In genomic region chr5:151068571-151069197, GRCh38 we compare ENCODE assay signal across 8 cellular contexts. TPM values are rescaled to one million over a fixed set of nuclear protein-coding genes. Genes with fewer than 3 reads are reported as not detected.
DNase-seq lines count a peak whose midpoint lies in the region; ATAC-seq and TF ChIP-seq lines count a peak whose summit lies in the region.

No MANE protein-coding gene starts in this region.

- H3K4me2 ChIP-seq in skeletal muscle satellite cell (ENCODE audit: low read length): peak overlapping the region; percentile 14

- H3K4me3 Mint-ChIP-seq in CD8-positive, alpha-beta T cell: peak overlapping the region; percentile 11

- H3K27ac ChIP-seq in CD8-positive, alpha-beta T cell (ENCODE audit: low read depth, low read length): no peak overlapping the region

- POLR2A ChIA-PET in CD8-positive, alpha-beta T cell (lab: Charles Lee): no interaction called here

- H3K9ac ChIP-seq in skeletal muscle satellite cell (ENCODE audit: low read depth, low read length): no peak overlapping the region

- H3K27me3 ChIP-seq in CD8-positive, alpha-beta T cell (ENCODE audit: insufficient read depth, low read length): no peaks in the 10 kb centered on the region
- no peaks in the 10 kb centered on the region for H3K27me3 ChIP-seq in skeletal muscle satellite cell (ENCODE audit: control insufficient read depth, insufficient read depth, low read length)

- in situ Hi-C loops in astrocyte of the spinal cord (cut with HindIII; ENCODE audit: low sequenced_read_pairs): no loop called here

- peaks cover 29% of the 10 kb centered on the region for H3K4me1 ChIP-seq in CD8-positive, alpha-beta T cell (ENCODE audit: insufficient read depth, low read length)
- H3K4me1 ChIP-seq in skeletal muscle satellite cell (ENCODE audit: control insufficient read depth, insufficient read depth, low read length): peaks cover 73% of the 10 kb centered on the region

- DNase-seq in CD8-positive, alpha-beta T cell: peak in 1 of 7 experiments; percentile 28
- DNase-seq in astrocyte of the spinal cord (ENCODE audit: low read depth, low spot score) (peak; percentile 39), HT-29 (ENCODE audit: low spot score) (no peak), cortex of kidney (lab: John Stamatoyannopoulos, UW) (no peak), Ammon's horn (ENCODE audit: low spot score) (no peak)

- peak; percentile 54 for ATAC-seq in CD8-positive, alpha-beta T cell
- ATAC-seq in GM19324 (IDR thresholded peaks at IDR 0.05; ENCODE audit: low FRiP score, unreplicated experiment) (peak; percentile 38), HG03354 (IDR thresholded peaks at IDR 0.05; ENCODE audit: poor library complexity, severe bottlenecking, unreplicated experiment) (peak; percentile 81)

- H3K27ac Mint-ChIP-seq in CD8-positive, alpha-beta T cell: peak overlapping the region; percentile 76

- TF ChIP-seq CTCF in CD8-positive, alpha-beta T cell (IDR thresholded peaks at IDR 0.05): no peak
- no peak for TF ChIP-seq CTCF in astrocyte of the spinal cord (IDR thresholded peaks at IDR 0.05; ENCODE audit: low read depth, low read length)

- no peaks in the 10 kb centered on the region for H3K27me3 Mint-ChIP-seq in CD8-positive, alpha-beta T cell (ENCODE audit: low read depth)

- peaks cover 76% of the 10 kb centered on the region for H3K36me3 Mint-ChIP-seq in CD8-positive, alpha-beta T cell

- peaks cover 10% of the 10 kb centered on the region for H3K36me3 ChIP-seq in CD8-positive, alpha-beta T cell (ENCODE audit: insufficient read depth, low read length)
- peaks cover 19% of the 10 kb centered on the region for H3K36me3 ChIP-seq in skeletal muscle satellite cell (ENCODE audit: insufficient read depth, low read length)

- H3K9me3 ChIP-seq in CD8-positive, alpha-beta T cell (ENCODE audit: low read length): no peaks in the 10 kb centered on the region
- H3K9me3 ChIP-seq in skeletal muscle satellite cell (replicated peaks; ENCODE audit: low read length): no peaks in the 10 kb centered on the region

- CTCF ChIA-PET in CD8-positive, alpha-beta T cell (lab: Charles Lee): interaction anchor here (1.0 to 2.1 kb wide), 3 partner anchors 11 to 47 kb away, joined by 3 to 11 read pairs (median 9); no protein-coding TSS in a partner anchor

- H3K4me1 Mint-ChIP-seq in CD8-positive, alpha-beta T cell (ENCODE audit: low read depth): peaks cover 73% of the 10 kb centered on the region

- no peaks in the 10 kb centered on the region for H3K9me3 Mint-ChIP-seq in CD8-positive, alpha-beta T cell

- intact Hi-C loops in CD8-positive, alpha-beta T cell (cut with DNase I, micrococcal nuclease): no loop called here

- no peak overlapping the region for H3K4me3 ChIP-seq in CD8-positive, alpha-beta T cell (ENCODE audit: low read depth, low read length)
- H3K4me3 ChIP-seq in astrocyte of the spinal cord (ENCODE audit: low read depth, low read length) (no peak overlapping the region), skeletal muscle satellite cell (ENCODE audit: low read length) (no peak overlapping the region)

RNA-seq across cellular contexts. Expression of gene TNIP1, which starts 12.2 kb away (rescaled TPM):
- 100 to 1,000 TPM; 133 to 134 TPM for total RNA-seq in CD8-positive, alpha-beta T cell
- 61.3 and 64.7 TPM in 2 replicates for total RNA-seq in skeletal muscle satellite cell (2012; rRNA removed)
- 97.5 and 103 TPM in 2 replicates for total RNA-seq in HT-29 (2014; rRNA removed; shearing (Covaris generic))

RNA-seq across cellular contexts. Expression of gene GPX3, which starts 48.3 kb away (rescaled TPM):
- total RNA-seq in CD8-positive, alpha-beta T cell: not detected
- 4.3 and 15.7 TPM in 2 replicates for total RNA-seq in skeletal muscle satellite cell (2012; rRNA removed)
- 35.0 and 36.4 TPM in 2 replicates for total RNA-seq in HT-29 (2014; rRNA removed; shearing (Covaris generic))

Comparison
In these comparisons a context has a peak if more than half of its experiments do, and no peak if none do; other contexts are left out.
1. RNA of gene GPX3, which starts 48.3 kb away (total RNA-seq): 35.0 to 36.4 TPM in HT-29; not detected in CD8-positive, alpha-beta T cell; every median in the first group is over 10 times any median in the second.
2. Peak in every context shown above with its lines, with median percentiles within 50 percentile points of each other: ATAC-seq.